In the genomic region with DNA sequence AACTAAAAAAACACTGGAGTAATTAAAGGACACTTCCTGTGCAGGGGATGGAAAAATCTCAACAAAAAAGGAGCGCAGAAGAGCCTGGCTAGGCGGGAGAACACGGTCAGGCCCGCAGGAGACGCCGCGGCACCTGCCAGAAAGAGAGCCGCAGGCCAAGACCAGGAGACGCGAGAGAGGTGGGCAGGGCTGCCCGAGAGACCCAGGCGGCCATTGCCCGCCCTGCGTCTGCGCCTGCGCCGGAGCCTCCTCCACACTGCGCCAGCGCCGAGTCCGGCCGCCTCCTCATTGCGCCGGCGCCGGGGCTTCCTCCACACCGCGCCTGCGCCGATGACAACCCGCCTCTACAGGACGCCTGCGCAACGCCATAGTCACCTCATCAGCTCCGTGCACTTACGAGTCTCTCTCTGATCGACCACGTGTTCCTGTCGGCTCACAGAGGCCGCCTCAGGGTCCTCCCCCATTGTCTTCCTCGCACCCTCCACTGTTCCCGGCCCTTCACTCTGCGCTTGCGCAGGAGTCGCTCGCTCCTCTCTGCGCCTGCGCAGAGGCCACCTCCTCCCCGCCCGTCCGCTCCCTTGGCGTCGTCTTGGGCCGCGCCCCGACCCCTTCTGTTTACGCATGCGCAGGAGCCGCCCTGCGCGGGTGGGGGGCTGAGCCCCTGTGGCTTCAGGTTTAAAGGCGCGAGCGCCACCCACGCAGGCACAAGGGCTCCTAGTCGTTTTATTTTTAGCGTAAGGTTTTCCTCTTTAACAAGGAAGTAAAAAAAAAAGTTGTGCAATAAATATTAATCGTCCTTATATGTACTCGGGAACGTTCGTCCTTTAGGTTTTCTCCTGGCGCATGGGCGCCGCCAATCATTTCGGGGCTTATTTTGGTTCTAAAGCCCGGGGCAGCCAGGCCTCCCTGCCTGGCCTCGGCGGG, we compare ENCODE assay signal across 8 cellular contexts. TPM values are rescaled to one million over a fixed set of nuclear protein-coding genes. Genes with fewer than 3 reads are reported as not detected.
DNase-seq lines count a peak whose midpoint lies in the region; ATAC-seq, FAIRE-seq and TF ChIP-seq lines count a peak whose summit lies in the region.

No MANE protein-coding gene starts in this region.

- intact Hi-C loops in colonic mucosa (cut with DNase I), result no loop called here

- no peaks in the 10 kb centered on the region; the same call in 1 of the 2 replicates for H3K4me1 ChIP-seq in BE2C
- H3K4me1 ChIP-seq in colonic mucosa, result no peaks in the 10 kb centered on the region

- ATAC-seq in HG03442 (IDR thresholded peaks at IDR 0.05; ENCODE audit: unreplicated experiment), result peak; percentile 98

- peak overlapping the region; percentile 74 to 77 for H3K9ac ChIP-seq in colonic mucosa (ENCODE audit: low read depth in 2 of 2, low read length in 2 of 2)

- peak; percentile 97 for FAIRE-seq in GM19239 (lab: Jason Lieb, UNC)

- peak overlapping the region; percentile 69 for H3K4me3 ChIP-seq in BE2C (ENCODE audit: low read depth, low read length)
- peak overlapping the region; percentile 49 for H3K4me3 ChIP-seq in colonic mucosa

- H3K27ac ChIP-seq in colonic mucosa (peak overlapping the region; percentile 94), layer of hippocampus (ENCODE audit: low read depth, low read length) (peak overlapping the region; percentile 96)

- TF ChIP-seq CTCF in BE2C (IDR thresholded peaks at IDR 0.05; ENCODE audit: low read depth, low read length), result no peak
- no peak for TF ChIP-seq CTCF in colonic mucosa (IDR thresholded peaks at IDR 0.05)

- H3K9me3 ChIP-seq in BE2C, result no peaks in the 10 kb centered on the region
- no peaks in the 10 kb centered on the region for H3K9me3 ChIP-seq in colonic mucosa

- H3K27me3 ChIP-seq in BE2C (no peaks in the 10 kb centered on the region), colonic mucosa (no peaks in the 10 kb centered on the region), layer of hippocampus (ENCODE audit: control insufficient read depth, insufficient read depth, low read length) (no peaks in the 10 kb centered on the region)

- H3K36me3 ChIP-seq in BE2C, result no peaks in the 10 kb centered on the region
- no peaks in the 10 kb centered on the region for H3K36me3 ChIP-seq in colonic mucosa

- DNase-seq in BE2C (peak; percentile 95), GM19239 (ENCODE audit: insufficient read length, low spot score) (peak; percentile 82), NCI-H524 treated with DMSO at 0.1 percent for 48 hours (lab: John Stamatoyannopoulos, UW) (peak; percentile 76), colonic mucosa (peak; percentile 95)
- peak; percentile 97 for DNase-seq in activated CD4-positive, alpha-beta T cell treated with anti-CD3 and anti-CD28 coated beads for 48 hours
- peak; percentile 91 to 95 (median 93) for DNase-seq in stimulated activated CD4-positive, alpha-beta T cell treated with anti-CD3 and anti-CD28 coated beads, Interleukin-1b, Interleukin-23, amount 100 ng/mL, for 24 hours (ENCODE audit: low read depth in 4 of 4, low spot score in 1 of 4)

RNA-seq across cellular contexts. Expression of a gene that starts 43.2 kb away (rescaled TPM):
- polyA plus RNA-seq in BE2C (2012; ENCODE audit: insufficient read depth, insufficient read length, low read depth), result 9.4 TPM
- total RNA-seq in colonic mucosa, result 10 to 100 TPM; 18.5 to 18.9 TPM

Comparison
In these comparisons a context has a peak if more than half of its experiments do, and no peak if none do; other contexts are left out.
1. Peak in every context shown above with its lines: DNase-seq, ATAC-seq, H3K4me3 ChIP-seq and H3K27ac ChIP-seq.